8 cellular contexts compared by ENCODE assay signal in genomic region chr13:99281811-99282263, GRCh38. TPM values are rescaled to one million over a fixed set of nuclear protein-coding genes. Genes with fewer than 3 reads are reported as not detected.
DNase-seq lines count a peak whose midpoint lies in the region; ATAC-seq and TF ChIP-seq lines count a peak whose summit lies in the region.

No MANE protein-coding gene starts in this region.

- peaks cover 3 to 71% (median 43%) of the 10 kb centered on the region in 4 donors for H3K4me1 ChIP-seq in transverse colon

- H3K9me3 ChIP-seq in transverse colon = no peaks in the 10 kb centered on the region

- no peaks in the 10 kb centered on the region for H3K27me3 ChIP-seq in transverse colon

- ATAC-seq in GM19438 (IDR thresholded peaks at IDR 0.05; ENCODE audit: low read depth, unreplicated experiment) = peak; percentile 55
- ATAC-seq in HG03442 (IDR thresholded peaks at IDR 0.05; ENCODE audit: unreplicated experiment) = peak; percentile 64
- ATAC-seq in activated T-cell treated with anti-CD3 and anti-CD28 coated beads, Interleukin-2, amount 50 U/mL, for 72 hours (replicated peaks in 1 of 2) = peak; percentile 76 to 81
- peak; percentile 82 for ATAC-seq in left lobe of liver

- H3K4me3 ChIP-seq in transverse colon = no peak overlapping the region

- DNase-seq in AG08395 (ENCODE audit: low spot score) = peak; percentile 48
- peak; percentile 61 to 71 for DNase-seq in activated T-cell treated with anti-CD3 and anti-CD28 coated beads, Interleukin-2, amount 50 U/mL, for 72 hours
- peak; percentile 93 for DNase-seq in left lobe of liver (ENCODE audit: low spot score)
- peak; percentile 62 for DNase-seq in transverse colon
- no peak for DNase-seq in ecto neural progenitor cell (ENCODE audit: low spot score)
- DNase-seq in type B pancreatic cell (ENCODE audit: extremely low spot score, unreplicated experiment) = no peak

- TF ChIP-seq CTCF in transverse colon (IDR thresholded peaks at IDR 0.05) (no peak), type B pancreatic cell (conservative IDR thresholded peaks at IDR 0.05) (no peak)

- no peaks in the 10 kb centered on the region for H3K27me3 Mint-ChIP-seq in activated T-cell treated with anti-CD3 and anti-CD28 coated beads, Interleukin-2, amount 50 U/mL, for 72 hours (ENCODE audit: low read depth)
- H3K27me3 Mint-ChIP-seq in type B pancreatic cell = no peaks in the 10 kb centered on the region

- intact Hi-C loops in transverse colon (cut with DNase I; ENCODE audit: low total_unique reads) = no loop called here

- TF ChIP-seq POLR2A in transverse colon (IDR thresholded peaks at IDR 0.05) = no peak

- in situ Hi-C loops in transverse colon (cut with MboI; ENCODE audit: low pct_ligation_motif_present in 1 of 4, low pct_unique_long_range_greater_than_20kb in 1 of 4, low sequenced_read_pairs in 3 of 4) = no loop called here

- peak overlapping the region; percentile 48 to 63 (median 62) for H3K27ac ChIP-seq in transverse colon

- 73 to 77% methylated on average over 4 to 5 of the region's 5 CpGs for WGBS in transverse colon (ENCODE audit: low coverage in 1 of 2), 2 donors

- H3K27ac Mint-ChIP-seq in activated T-cell treated with anti-CD3 and anti-CD28 coated beads, Interleukin-2, amount 50 U/mL, for 72 hours = peak overlapping the region; percentile 44
- no peak overlapping the region for H3K27ac Mint-ChIP-seq in type B pancreatic cell

- no peak for TF ChIP-seq EP300 in transverse colon (IDR thresholded peaks at IDR 0.05; ENCODE audit: low read depth)

- peaks cover 100% of the 10 kb centered on the region for H3K4me1 Mint-ChIP-seq in activated T-cell treated with anti-CD3 and anti-CD28 coated beads, Interleukin-2, amount 50 U/mL, for 72 hours (ENCODE audit: low read depth)
- peaks cover 32% of the 10 kb centered on the region for H3K4me1 Mint-ChIP-seq in type B pancreatic cell (ENCODE audit: unreplicated experiment)

- H3K36me3 Mint-ChIP-seq in activated T-cell treated with anti-CD3 and anti-CD28 coated beads, Interleukin-2, amount 50 U/mL, for 72 hours (ENCODE audit: insufficient read depth in 2 of 2) = peaks cover 6 to 13% of the 10 kb centered on the region in 2 donors
- H3K36me3 Mint-ChIP-seq in type B pancreatic cell = peaks cover 5% of the 10 kb centered on the region

- peak overlapping the region; percentile 31 to 55 for H3K4me3 Mint-ChIP-seq in activated T-cell treated with anti-CD3 and anti-CD28 coated beads, Interleukin-2, amount 50 U/mL, for 72 hours
- H3K4me3 Mint-ChIP-seq in type B pancreatic cell = no peak overlapping the region

- no peaks in the 10 kb centered on the region for H3K36me3 ChIP-seq in transverse colon

- H3K9me3 Mint-ChIP-seq in activated T-cell treated with anti-CD3 and anti-CD28 coated beads, Interleukin-2, amount 50 U/mL, for 72 hours = no peaks in the 10 kb centered on the region
- no peaks in the 10 kb centered on the region for H3K9me3 Mint-ChIP-seq in type B pancreatic cell

RNA-seq across cellular contexts. Expression of gene GPR18, which starts 23.7 kb away (rescaled TPM):
- 10 to 100 TPM; 12.4 to 17.3 TPM for total RNA-seq in activated T-cell treated with anti-CD3 and anti-CD28 coated beads, Interleukin-2, amount 50 U/mL, for 72 hours
- total RNA-seq in left lobe of liver (0.15 TPM), transverse colon (under 1 TPM in 2 of 4 donors, not detected in 2; 0.41 to 0.48 TPM), type B pancreatic cell (ENCODE audit: low replicate concordance) (not detected in 2 replicates)

RNA-seq across cellular contexts. Expression of gene GPR183, which starts 25.4 kb away (rescaled TPM):
- total RNA-seq in activated T-cell treated with anti-CD3 and anti-CD28 coated beads, Interleukin-2, amount 50 U/mL, for 72 hours = 10 to 100 TPM; 32.8 to 57.5 TPM
- total RNA-seq in left lobe of liver (0.70 TPM), transverse colon (10 to 100 TPM in 1 of 4 donors, 1 to 10 TPM in 3; 3.0 to 14.6 (median 6.5) TPM), type B pancreatic cell (ENCODE audit: low replicate concordance) (not detected in 2 replicates)

Comparison
In these comparisons a context has a peak if more than half of its experiments do, and no peak if none do; other contexts are left out.
1. DNase-seq: peak in AG08395 (single experiment), activated T-cell treated with anti-CD3 and anti-CD28 coated beads, Interleukin-2, amount 50 U/mL, for 72 hours (2 of 2), left lobe of liver (single experiment) and transverse colon (single experiment); none in ecto neural progenitor cell (single experiment) and type B pancreatic cell (single experiment).
2. RNA of gene GPR18, which starts 23.7 kb away (total RNA-seq): 12.4 to 17.3 TPM in activated T-cell treated with anti-CD3 and anti-CD28 coated beads, Interleukin-2, amount 50 U/mL, for 72 hours; 0.41 to 0.48 TPM in transverse colon, 0.15 TPM in left lobe of liver (single experiment) and not detected in type B pancreatic cell; every median in the first group is over 4 times any median in the second.
3. Peak in every context shown above with its lines, with median percentiles within 50 percentile points of each other: ATAC-seq.